Comparison of ENCODE assay signal across 1 cellular context in genomic region chr9:76313771-76314170, GRCh38.
TF ChIP-seq lines count a peak whose summit lies in the region.

No MANE protein-coding gene starts in this region.

TF ChIP-seq in HepG2, 621 proteins besides CTCF, POLR2A, EP300 and RAD21:
- TF ChIP-seq, protein P1, sequence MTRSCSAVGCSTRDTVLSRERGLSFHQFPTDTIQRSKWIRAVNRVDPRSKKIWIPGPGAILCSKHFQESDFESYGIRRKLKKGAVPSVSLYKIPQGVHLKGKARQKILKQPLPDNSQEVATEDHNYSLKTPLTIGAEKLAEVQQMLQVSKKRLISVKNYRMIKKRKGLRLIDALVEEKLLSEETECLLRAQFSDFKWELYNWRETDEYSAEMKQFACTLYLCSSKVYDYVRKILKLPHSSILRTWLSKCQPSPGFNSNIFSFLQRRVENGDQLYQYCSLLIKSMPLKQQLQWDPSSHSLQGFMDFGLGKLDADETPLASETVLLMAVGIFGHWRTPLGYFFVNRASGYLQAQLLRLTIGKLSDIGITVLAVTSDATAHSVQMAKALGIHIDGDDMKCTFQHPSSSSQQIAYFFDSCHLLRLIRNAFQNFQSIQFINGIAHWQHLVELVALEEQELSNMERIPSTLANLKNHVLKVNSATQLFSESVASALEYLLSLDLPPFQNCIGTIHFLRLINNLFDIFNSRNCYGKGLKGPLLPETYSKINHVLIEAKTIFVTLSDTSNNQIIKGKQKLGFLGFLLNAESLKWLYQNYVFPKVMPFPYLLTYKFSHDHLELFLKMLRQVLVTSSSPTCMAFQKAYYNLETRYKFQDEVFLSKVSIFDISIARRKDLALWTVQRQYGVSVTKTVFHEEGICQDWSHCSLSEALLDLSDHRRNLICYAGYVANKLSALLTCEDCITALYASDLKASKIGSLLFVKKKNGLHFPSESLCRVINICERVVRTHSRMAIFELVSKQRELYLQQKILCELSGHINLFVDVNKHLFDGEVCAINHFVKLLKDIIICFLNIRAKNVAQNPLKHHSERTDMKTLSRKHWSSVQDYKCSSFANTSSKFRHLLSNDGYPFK (CRISPR knock-in tag; IDR thresholded peaks at IDR 0.05; ENCODE audit: borderline replicate concordance) = no peak
- TF ChIP-seq ATAD3A (CRISPR knock-in tag; IDR thresholded peaks at IDR 0.05) (no peak), NR2C2 (CRISPR knock-in tag; IDR thresholded peaks at IDR 0.05; ENCODE audit: borderline replicate concordance) (no peak)
